ENCODE assay signal across 11 cellular contexts in genomic region chr7:977326-978048, GRCh38. TPM values are rescaled to one million over a fixed set of nuclear protein-coding genes. Genes with fewer than 3 reads are reported as not detected.
DNase-seq lines count a peak whose midpoint lies in the region; ATAC-seq and TF ChIP-seq lines count a peak whose summit lies in the region.
"Had no signal": no experiment of that assay in that cellular context is flagged by ENCODE, and none has a peak within 500 bp of the region (broad histone marks: within the 10 kb centered on the region; RNA-seq: fewer than 3 reads in every experiment).

No MANE protein-coding gene starts in this region.

- H3F3A ChIP-seq in GM23338 (replicated peaks; ENCODE audit: low read depth): peaks cover 8% of the 10 kb centered on the region; the same call in 1 of the 2 replicates

- DNase-seq in LoVo (ENCODE audit: low spot score) (peak; percentile 72), epithelial cell of proximal tubule (ENCODE audit: low read depth) (peak; percentile 62), putamen (ENCODE audit: low spot score) (peak; percentile 89), NCI-H2196 treated with DMSO at 0.1 percent for 48 hours (lab: John Stamatoyannopoulos, UW; ENCODE audit: unreplicated experiment) (no peak), GM23338 (ENCODE audit: low spot score) (no peak)
- DNase-seq in effector CD8-positive, alpha-beta T cell (lab: John Stamatoyannopoulos, UW): no peak

- no peak overlapping the region for H3K4me3 Mint-ChIP-seq in GM23338

- H3K36me3 Mint-ChIP-seq in GM23338 (ENCODE audit: low read depth): peaks cover 6% of the 10 kb centered on the region; the same call in 2 of the 3 replicates

- no peaks in the 10 kb centered on the region; the same call in 2 of the 3 replicates for H3K9me3 Mint-ChIP-seq in GM23338

- no peak overlapping the region for H3K4me2 ChIP-seq in GM23338
- H3K4me2 ChIP-seq: smooth muscle cell had no signal

- H3K79me2 ChIP-seq in GM23338 (replicated peaks; ENCODE audit: insufficient read depth): peaks cover 25% of the 10 kb centered on the region

- peaks cover 2% of the 10 kb centered on the region; the same call in 2 of the 3 replicates for H3K4me1 Mint-ChIP-seq in GM23338

- peaks cover 9% of the 10 kb centered on the region; the same call in 1 of the 2 replicates for H3K4me1 ChIP-seq in GM23338 (ENCODE audit: insufficient read depth)

- H3K9me2 ChIP-seq in GM23338 (ENCODE audit: insufficient read depth): no peaks in the 10 kb centered on the region

- H3K27ac ChIP-seq in GM23338 (ENCODE audit: low read depth): no peak overlapping the region
- H3K27ac ChIP-seq: SJSA1, upper lobe of right lung had no signal

- TF ChIP-seq CTCF in epithelial cell of proximal tubule (conservative IDR thresholded peaks at IDR 0.05; ENCODE audit: low read depth, low read length) (no peak), GM23338 (conservative IDR thresholded peaks at IDR 0.05; ENCODE audit: low read depth in 2 of 2) (no peak)

- peaks cover 10% of the 10 kb centered on the region for H3K36me3 ChIP-seq in GM23338 (ENCODE audit: insufficient read depth)

- peaks cover 17% of the 10 kb centered on the region for H4K20me1 ChIP-seq in GM23338 (replicated peaks; ENCODE audit: insufficient read depth)

- no peak overlapping the region for H3K27ac Mint-ChIP-seq in GM23338

- no peaks in the 10 kb centered on the region for H3K27me3 Mint-ChIP-seq in GM23338 (ENCODE audit: insufficient read depth, low read depth, poor library complexity)

- ATAC-seq in GM18861 (IDR thresholded peaks at IDR 0.05; ENCODE audit: unreplicated experiment) (peak; percentile 59), HG02885 (IDR thresholded peaks at IDR 0.05; ENCODE audit: poor library complexity, unreplicated experiment) (no peak), GM23338 (no peak)
- ATAC-seq: upper lobe of right lung had no signal

- H2AFZ ChIP-seq in GM23338: no peak overlapping the region

- H3K27me3 ChIP-seq in GM23338 (ENCODE audit: insufficient read depth): no peaks in the 10 kb centered on the region
- H3K27me3 ChIP-seq: SJSA1, upper lobe of right lung had no signal

- H3K4me3 ChIP-seq in epithelial cell of proximal tubule (ENCODE audit: low read depth, low read length) (peak overlapping the region; percentile 39), GM23338 (no peak overlapping the region)
- H3K4me3 ChIP-seq: SJSA1, smooth muscle cell, upper lobe of right lung had no signal

TF ChIP-seq in GM23338, 12 proteins besides CTCF, POLR2A, EP300 and RAD21 (continues in another document):
- TF ChIP-seq POLR2AphosphoS5 (IDR thresholded peaks at IDR 0.05; ENCODE audit: low read depth) (no peak), REST (IDR thresholded peaks at IDR 0.05; ENCODE audit: unreplicated experiment) (no peak), CREB1 (CRISPR knock-in tag; IDR thresholded peaks at IDR 0.05; ENCODE audit: low read depth) (no peak), EZH2phosphoT487 (IDR thresholded peaks at IDR 0.05; ENCODE audit: unreplicated experiment) (no peak), ZNF114 (CRISPR knock-in tag; IDR thresholded peaks at IDR 0.05) (no peak), NANOG (IDR thresholded peaks at IDR 0.05; ENCODE audit: borderline replicate concordance) (no peak), EZH2 (IDR thresholded peaks at IDR 0.05; ENCODE audit: low read depth, unreplicated experiment) (no peak), ZNF462 (CRISPR knock-in tag; IDR thresholded peaks at IDR 0.05) (no peak)

RNA-seq across cellular contexts. Expression of gene COX19, which starts 2.1 kb away (rescaled TPM):
- 4.6 and 5.4 TPM in 2 replicates for total RNA-seq in epithelial cell of proximal tubule
- 6.2 and 11.7 TPM in 2 replicates for total RNA-seq in GM23338 (2014; rRNA removed; shearing (Covaris generic))
- polyA plus RNA-seq in GM23338 (2016; fragmentation: Nextera tagmentation; extraction: Ambion mirVana): 12.6 and 13.9 TPM in 2 replicates

RNA-seq across cellular contexts. Expression of gene CYP2W1, which starts 5.5 kb away (rescaled TPM):
- not detected in 2 replicates for total RNA-seq in epithelial cell of proximal tubule
- total RNA-seq in GM23338 (2014; rRNA removed; shearing (Covaris generic)): not detected in 2 replicates
- not detected in 2 replicates for polyA plus RNA-seq in GM23338 (2016; fragmentation: Nextera tagmentation; extraction: Ambion mirVana)
- total RNA-seq: SJSA1, smooth muscle cell, upper lobe of right lung had no signal
- polyA plus RNA-seq: smooth muscle cell had no signal

RNA-seq across cellular contexts. Expression of gene ADAP1, which starts 23.0 kb away (rescaled TPM):
- 3.9 and 7.2 TPM in 2 replicates for total RNA-seq in epithelial cell of proximal tubule
- 4.3 and 9.6 TPM in 2 replicates for total RNA-seq in GM23338 (2014; rRNA removed; shearing (Covaris generic))
- polyA plus RNA-seq in GM23338 (2016; fragmentation: Nextera tagmentation; extraction: Ambion mirVana): 1.9 and 2.2 TPM in 2 replicates

Comparison
In these comparisons a context has a peak if more than half of its experiments do, and no peak if none do; other contexts are left out.
1. DNase-seq: peak in LoVo (single experiment), epithelial cell of proximal tubule (single experiment) and putamen (single experiment); none in NCI-H2196 treated with DMSO at 0.1 percent for 48 hours (single experiment), effector CD8-positive, alpha-beta T cell (single experiment) and GM23338 (single experiment).